In genomic region chr14:78005325-78005724, GRCh38 we compare ENCODE assay signal across 8 cellular contexts.
DNase-seq lines count a peak whose midpoint lies in the region; ATAC-seq and TF ChIP-seq lines count a peak whose summit lies in the region.

No MANE protein-coding gene starts in this region.

- no peak for TF ChIP-seq CTCF in OCI-LY3 (IDR thresholded peaks at IDR 0.05; ENCODE audit: low read depth, low read length)

- H3K4me1 ChIP-seq in OCI-LY3 (ENCODE audit: low read length), result peaks cover 16% of the 10 kb centered on the region

- peak; percentile 99 for ATAC-seq in GM18907 (IDR thresholded peaks at IDR 0.05; ENCODE audit: unreplicated experiment)
- ATAC-seq in HG02870 (IDR thresholded peaks at IDR 0.05; ENCODE audit: unreplicated experiment), result peak; percentile 81

- H3K9ac ChIP-seq in OCI-LY3 (ENCODE audit: low read length), result no peak overlapping the region

- no peaks in the 10 kb centered on the region for H4K20me1 ChIP-seq in OCI-LY3 (ENCODE audit: insufficient read depth, low read length)

- H3K27ac ChIP-seq in OCI-LY3 (ENCODE audit: low read length), result no peak overlapping the region

- H3K9me3 ChIP-seq in OCI-LY3 (ENCODE audit: insufficient read depth, low read length), result peaks cover 26% of the 10 kb centered on the region; the same call in 1 of the 2 replicates

- H2AFZ ChIP-seq in OCI-LY3 (ENCODE audit: low read depth, low read length), result no peak overlapping the region

- H3K36me3 ChIP-seq in OCI-LY3 (replicated peaks; ENCODE audit: low read depth, low read length), result no peaks in the 10 kb centered on the region

- no peaks in the 10 kb centered on the region for H3K27me3 ChIP-seq in OCI-LY3 (ENCODE audit: low read depth, low read length)

- H3K79me2 ChIP-seq in OCI-LY3 (ENCODE audit: low read length), result no peaks in the 10 kb centered on the region

- DNase-seq in kidney tubule cell (ENCODE audit: low spot score), result peak; percentile 92
- DNase-seq in C1 segment of cervical spinal cord (lab: John Stamatoyannopoulos, UW), result no peak
- DNase-seq in retina, result no peak
- DNase-seq in OCI-M2 (lab: John Stamatoyannopoulos, UW; ENCODE audit: unreplicated experiment), result no peak
- no peak for DNase-seq in NAMALWA (ENCODE audit: low spot score)

- H3K4me2 ChIP-seq in OCI-LY3 (ENCODE audit: low read length), result peak overlapping the region; percentile 19; the same call in 1 of the 2 replicates

- no peak overlapping the region for H3K4me3 ChIP-seq in OCI-LY3 (ENCODE audit: low read length)
